ENCODE assay signal across 10 cellular contexts in genomic region chr1:12436817-12437599, GRCh38.
DNase-seq lines count a peak whose midpoint lies in the region; ATAC-seq and TF ChIP-seq lines count a peak whose summit lies in the region.
"Had no signal": no experiment of that assay in that cellular context is flagged by ENCODE, and none has a peak within 500 bp of the region (broad histone marks: within the 10 kb centered on the region; RNA-seq: fewer than 3 reads in every experiment).

No MANE protein-coding gene starts in this region.

- H3K4me3 Mint-ChIP-seq in activated T-helper 1 cell treated with anti-CD3 and anti-CD28 coated beads, Interleukin-12 subunit alpha, Interleukin-12 subunit beta, Interleukin-2, Interleukin-4 antibody, amounts not matched to agents 30 ng/mL and 10 ng/mL and 1 ng/mL, durations not matched to agents 14 hours and 24 hours and 36 hours: peak overlapping the region; percentile 25
- no peak overlapping the region for H3K4me3 Mint-ChIP-seq in type B pancreatic cell

- ATAC-seq in right cardiac atrium (no peak), Right ventricle myocardium inferior (no peak)

- no peaks in the 10 kb centered on the region for H3K27me3 ChIP-seq in left ventricle myocardium inferior (ENCODE audit: low read depth)
- no peaks in the 10 kb centered on the region for H3K27me3 ChIP-seq in right cardiac atrium (ENCODE audit: control insufficient read depth, insufficient read depth)
- no peaks in the 10 kb centered on the region for H3K27me3 ChIP-seq in vagina

- H3K4me1 ChIP-seq in left ventricle myocardium inferior (peaks cover 89% of the 10 kb centered on the region), right cardiac atrium (ENCODE audit: control insufficient read depth, insufficient read depth, low read length) (peaks cover 11% of the 10 kb centered on the region), vagina (peaks cover 71% of the 10 kb centered on the region)

- H3K9me3 Mint-ChIP-seq in activated T-helper 1 cell treated with anti-CD3 and anti-CD28 coated beads, Interleukin-12 subunit alpha, Interleukin-12 subunit beta, Interleukin-2, Interleukin-4 antibody, amounts not matched to agents 30 ng/mL and 10 ng/mL and 1 ng/mL, durations not matched to agents 14 hours and 24 hours and 36 hours: peaks cover 10% of the 10 kb centered on the region
- peaks cover 9% of the 10 kb centered on the region for H3K9me3 Mint-ChIP-seq in type B pancreatic cell

- H3K27ac ChIP-seq in left ventricle myocardium inferior (replicated peaks) (peak overlapping the region; percentile 84), right cardiac atrium (ENCODE audit: low read length) (no peak overlapping the region), vagina (peak overlapping the region; percentile 21)

- no peaks in the 10 kb centered on the region for H3K9me3 ChIP-seq in left ventricle myocardium inferior (replicated peaks)
- H3K9me3 ChIP-seq in right cardiac atrium (ENCODE audit: control insufficient read depth, low read length): no peaks in the 10 kb centered on the region
- no peaks in the 10 kb centered on the region for H3K9me3 ChIP-seq in vagina
- H3K9me3 ChIP-seq: Caco-2 had no signal

- H3K27me3 Mint-ChIP-seq in activated T-helper 1 cell treated with anti-CD3 and anti-CD28 coated beads, Interleukin-12 subunit alpha, Interleukin-12 subunit beta, Interleukin-2, Interleukin-4 antibody, amounts not matched to agents 30 ng/mL and 10 ng/mL and 1 ng/mL, durations not matched to agents 14 hours and 24 hours and 36 hours (ENCODE audit: insufficient read depth): peaks cover 7% of the 10 kb centered on the region
- no peaks in the 10 kb centered on the region for H3K27me3 Mint-ChIP-seq in type B pancreatic cell

- no peak overlapping the region for H3K4me3 ChIP-seq in left ventricle myocardium inferior
- H3K4me3 ChIP-seq in right cardiac atrium (ENCODE audit: low read length): no peak overlapping the region
- no peak overlapping the region for H3K4me3 ChIP-seq in fibroblast of pulmonary artery (replicated peaks; ENCODE audit: low read depth, low read length)
- no peak overlapping the region for H3K4me3 ChIP-seq in vagina

- TF ChIP-seq POLR2A in vagina (IDR thresholded peaks at IDR 0.05): no peak

- peak overlapping the region; percentile 42 for H3K27ac Mint-ChIP-seq in activated T-helper 1 cell treated with anti-CD3 and anti-CD28 coated beads, Interleukin-12 subunit alpha, Interleukin-12 subunit beta, Interleukin-2, Interleukin-4 antibody, amounts not matched to agents 30 ng/mL and 10 ng/mL and 1 ng/mL, durations not matched to agents 14 hours and 24 hours and 36 hours
- H3K27ac Mint-ChIP-seq in type B pancreatic cell: no peak overlapping the region

- WGBS in right cardiac atrium: 93% methylated on average over 12 of the region's 12 CpGs

- intact Hi-C loops in left ventricle myocardium inferior (cut with micrococcal nuclease): no loop called here
- intact Hi-C loops in right cardiac atrium (cut with DNase I): no loop called here
- intact Hi-C loops in activated T-helper 1 cell treated with anti-CD3 and anti-CD28 coated beads, Interleukin-12 subunit alpha, Interleukin-12 subunit beta, Interleukin-2, Interleukin-4 antibody, amounts not matched to agents 30 ng/mL and 10 ng/mL and 1 ng/mL, durations not matched to agents 14 hours and 24 hours and 36 hours (cut with micrococcal nuclease): loop anchor here (5.0 kb wide), 3 partner anchors 260 to 630 kb away; partner anchors contain the start of genes CLCN6 and MTHFR
- intact Hi-C loops in vagina (cut with DNase I): no loop called here
- intact Hi-C loops in Right ventricle myocardium inferior (cut with DNase I): loop anchor here (5.0 kb wide), 1 partner anchor 40 kb away; no protein-coding TSS in a partner anchor

- peaks cover 80% of the 10 kb centered on the region for H3K4me1 Mint-ChIP-seq in activated T-helper 1 cell treated with anti-CD3 and anti-CD28 coated beads, Interleukin-12 subunit alpha, Interleukin-12 subunit beta, Interleukin-2, Interleukin-4 antibody, amounts not matched to agents 30 ng/mL and 10 ng/mL and 1 ng/mL, durations not matched to agents 14 hours and 24 hours and 36 hours (ENCODE audit: low read depth)
- peaks cover 54% of the 10 kb centered on the region for H3K4me1 Mint-ChIP-seq in type B pancreatic cell (ENCODE audit: unreplicated experiment)

- peaks cover 35% of the 10 kb centered on the region for H3K36me3 Mint-ChIP-seq in activated T-helper 1 cell treated with anti-CD3 and anti-CD28 coated beads, Interleukin-12 subunit alpha, Interleukin-12 subunit beta, Interleukin-2, Interleukin-4 antibody, amounts not matched to agents 30 ng/mL and 10 ng/mL and 1 ng/mL, durations not matched to agents 14 hours and 24 hours and 36 hours (ENCODE audit: low read depth)
- H3K36me3 Mint-ChIP-seq in type B pancreatic cell: peaks cover 36% of the 10 kb centered on the region

- H3K36me3 ChIP-seq in left ventricle myocardium inferior: peaks cover 41% of the 10 kb centered on the region
- no peaks in the 10 kb centered on the region for H3K36me3 ChIP-seq in vagina

- no peak for TF ChIP-seq CTCF in left ventricle myocardium inferior (IDR thresholded peaks at IDR 0.05; ENCODE audit: borderline replicate concordance)
- no peak for TF ChIP-seq CTCF in fibroblast of pulmonary artery (IDR thresholded peaks at IDR 0.05; ENCODE audit: low read length, missing control alignments)
- TF ChIP-seq CTCF in vagina (IDR thresholded peaks at IDR 0.05): no peak
- TF ChIP-seq CTCF in type B pancreatic cell (conservative IDR thresholded peaks at IDR 0.05): no peak

- DNase-seq in left ventricle myocardium inferior (no peak), right cardiac atrium (no peak), fibroblast of pulmonary artery (ENCODE audit: low read depth) (peak; percentile 46), vagina (ENCODE audit: extremely low spot score in 2 of 2) (no peak), type B pancreatic cell (ENCODE audit: extremely low spot score, unreplicated experiment) (no peak), ureter (ENCODE audit: low spot score) (no peak), Right ventricle myocardium inferior (ENCODE audit: missing footprints) (no peak)
- no peak for DNase-seq in activated T-helper 1 cell treated with anti-CD3 and anti-CD28 coated beads, Interleukin-12 subunit alpha, Interleukin-12 subunit beta, Interleukin-2, Interleukin-4 antibody, amounts not matched to agents 30 ng/mL and 10 ng/mL and 1 ng/mL, durations not matched to agents 14 hours and 24 hours and 36 hours (ENCODE audit: low spot score)
- DNase-seq: Caco-2, SHP77 had no signal

Comparison
In these comparisons a context has a peak if more than half of its experiments do, and no peak if none do; other contexts are left out.
1. intact Hi-C loops: an anchor here in activated T-helper 1 cell treated with anti-CD3 and anti-CD28 coated beads, Interleukin-12 subunit alpha, Interleukin-12 subunit beta, Interleukin-2, Interleukin-4 antibody, amounts not matched to agents 30 ng/mL and 10 ng/mL and 1 ng/mL, durations not matched to agents 14 hours and 24 hours and 36 hours (5.0 kb wide) and Right ventricle myocardium inferior (5.0 kb wide); none called in left ventricle myocardium inferior, right cardiac atrium and vagina.